In the genomic region with DNA sequence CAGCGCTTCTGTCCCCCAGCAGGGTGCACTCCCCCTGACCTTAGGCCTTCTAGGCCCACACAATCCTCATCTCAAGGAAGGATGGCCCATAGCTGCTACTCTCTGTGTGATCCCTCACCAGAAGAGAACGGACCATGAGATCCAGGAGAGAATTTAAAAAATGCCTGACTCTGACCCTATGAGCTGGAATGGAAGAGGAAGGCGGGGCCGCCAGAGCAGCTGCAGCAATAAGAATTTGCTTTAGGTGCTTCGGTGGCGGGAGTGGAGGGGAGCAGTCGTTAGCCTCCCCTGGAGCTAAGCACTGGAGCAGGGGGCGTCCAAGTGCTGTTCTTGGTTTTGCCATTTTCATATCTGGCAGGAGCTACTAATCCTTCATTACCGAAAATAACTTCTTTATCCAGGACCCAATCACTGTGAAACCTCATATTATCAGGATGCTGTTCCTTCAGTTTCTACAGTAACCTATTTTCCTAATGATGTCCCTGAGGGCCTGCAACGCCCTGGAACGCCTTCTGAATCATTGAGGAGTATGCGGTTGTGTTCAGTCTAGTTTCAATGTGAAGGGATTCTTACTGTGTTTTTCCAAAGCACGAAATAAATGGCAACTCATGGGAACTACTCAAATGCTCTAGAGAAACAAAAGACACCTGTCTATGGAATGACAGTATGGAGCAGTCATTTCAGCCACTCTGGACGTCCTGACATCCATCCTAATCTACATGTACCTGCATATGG, we compare ENCODE assay signal across 19 cellular contexts.
DNase-seq lines count a peak whose midpoint lies in the region; ATAC-seq and TF ChIP-seq lines count a peak whose summit lies in the region.
"Had no signal": no experiment of that assay in that cellular context is flagged by ENCODE, and none has a peak within 500 bp of the region (broad histone marks: within the 10 kb centered on the region; RNA-seq: fewer than 3 reads in every experiment).

No MANE protein-coding gene starts in this region.

- TF ChIP-seq CTCF in esophagus muscularis mucosa (IDR thresholded peaks at IDR 0.05) (no peak), RWPE1 (conservative IDR thresholded peaks at IDR 0.05; ENCODE audit: low read depth) (no peak)

- H2BK5ac ChIP-seq in trophoblast cell (ENCODE audit: low read depth, low read length, poor library complexity), result no peak overlapping the region

- no peak overlapping the region for H4K12ac ChIP-seq in trophoblast cell (ENCODE audit: low read depth, low read length)

- no peak overlapping the region for H2BK12ac ChIP-seq in trophoblast cell (ENCODE audit: low read length)

- POLR2A ChIA-PET in RWPE1 (lab: Yijun Ruan, JAX; ENCODE audit: low non-redundant PET), result no interaction called here

- no peak overlapping the region for H2BK120ac ChIP-seq in trophoblast cell (ENCODE audit: insufficient read depth, low read length, poor library complexity)

- TF ChIP-seq EP300 in esophagus muscularis mucosa (IDR thresholded peaks at IDR 0.05), result no peak

- no peak overlapping the region for H2AFZ ChIP-seq in trophoblast cell (ENCODE audit: insufficient read depth, low read length, poor library complexity)

- WGBS in esophagus muscularis mucosa, result 82% methylated on average over 14 of the region's 14 CpGs
- WGBS in trophoblast cell (ENCODE audit: extremely low coverage, insufficient coverage, insufficient read length), result no CpG with 5 or more reads among the region's 14 CpGs

- no peaks in the 10 kb centered on the region for H3K4me1 Mint-ChIP-seq in activated CD8-positive, alpha-beta memory T cell treated with anti-CD3 and anti-CD28 coated beads, Interleukin-2, amount 10 ng/mL, durations not matched to agents 7 days and 5 days
- H3K4me1 Mint-ChIP-seq: CD14-positive monocyte; CD4-positive, alpha-beta memory T cell had no signal

- ATAC-seq in activated CD8-positive, alpha-beta memory T cell treated with anti-CD3 and anti-CD28 coated beads, Interleukin-2, amount 10 ng/mL, durations not matched to agents 7 days and 5 days, result no peak
- ATAC-seq in HG02623 (IDR thresholded peaks at IDR 0.05; ENCODE audit: unreplicated experiment), result no peak
- ATAC-seq: HCT116, HepG2 had no signal

- no peaks in the 10 kb centered on the region for H3K36me3 Mint-ChIP-seq in activated CD8-positive, alpha-beta memory T cell treated with anti-CD3 and anti-CD28 coated beads, Interleukin-2, amount 10 ng/mL, durations not matched to agents 7 days and 5 days
- H3K36me3 Mint-ChIP-seq: CD14-positive monocyte; CD4-positive, alpha-beta memory T cell had no signal

- H3K9me3 ChIP-seq in esophagus muscularis mucosa (no peaks in the 10 kb centered on the region), trophoblast cell (ENCODE audit: insufficient read depth, low read depth, low read length) (no peaks in the 10 kb centered on the region)
- H3K9me3 ChIP-seq: BLaER1 had no signal

- peak; percentile 12 for DNase-seq in activated CD8-positive, alpha-beta memory T cell treated with anti-CD3 and anti-CD28 coated beads, Interleukin-2, amount 10 ng/mL, durations not matched to agents 7 days and 5 days
- DNase-seq in activated CD8-positive, alpha-beta memory T cell treated with anti-CD3 and anti-CD28 coated beads, Interleukin-2, amount 50 U/mL, for 4 hours, result no peak
- peak; percentile 68 for DNase-seq in esophagus muscularis mucosa (ENCODE audit: extremely low spot score)
- DNase-seq in trophoblast cell, result peak; percentile 18 to 63
- DNase-seq in activated effector memory CD4-positive, alpha-beta T cell treated with Interleukin-2 at 50 U/mL for 16 hours, result no peak
- no peak for DNase-seq in RWPE1 (ENCODE audit: low spot score)
- DNase-seq: CD4-positive, alpha-beta memory T cell; DMS153; DMS79; GF-D8; GOT3; H7; HFFc6 had no signal

- H3K4me3 ChIP-seq in esophagus muscularis mucosa (no peak overlapping the region), trophoblast cell (ENCODE audit: low read depth, low read length) (no peak overlapping the region)
- H3K4me3 ChIP-seq: BLaER1 had no signal

- H3K9me3 Mint-ChIP-seq in activated CD8-positive, alpha-beta memory T cell treated with anti-CD3 and anti-CD28 coated beads, Interleukin-2, amount 10 ng/mL, durations not matched to agents 7 days and 5 days (ENCODE audit: low read depth), result no peaks in the 10 kb centered on the region
- H3K9me3 Mint-ChIP-seq: CD4-positive, alpha-beta memory T cell; HFFc6 had no signal

- no peaks in the 10 kb centered on the region for H3K27me3 ChIP-seq in esophagus muscularis mucosa
- no peaks in the 10 kb centered on the region for H3K27me3 ChIP-seq in trophoblast cell (ENCODE audit: insufficient read depth, low read length)
- H3K27me3 ChIP-seq: BLaER1 had no signal

- H3K4me3 Mint-ChIP-seq in activated CD8-positive, alpha-beta memory T cell treated with anti-CD3 and anti-CD28 coated beads, Interleukin-2, amount 10 ng/mL, durations not matched to agents 7 days and 5 days, result no peak overlapping the region
- H3K4me3 Mint-ChIP-seq: CD14-positive monocyte; CD4-positive, alpha-beta memory T cell; HFFc6 had no signal

- H3K79me1 ChIP-seq in trophoblast cell (ENCODE audit: low read length), result no peaks in the 10 kb centered on the region

- H3K18ac ChIP-seq in trophoblast cell (ENCODE audit: low read length), result no peak overlapping the region

- H4K91ac ChIP-seq in trophoblast cell (ENCODE audit: low read depth, low read length), result no peak overlapping the region

- CTCF ChIA-PET in activated CD8-positive, alpha-beta memory T cell treated with anti-CD3 and anti-CD28 coated beads, Interleukin-2, amount 10 ng/mL, durations not matched to agents 7 days and 5 days (lab: Charles Lee), result no interaction called here
- CTCF ChIA-PET in RWPE1 (lab: Yijun Ruan, JAX), result no interaction called here

- no peak overlapping the region for H3K4me2 ChIP-seq in trophoblast cell (ENCODE audit: low read length)
- H3K4me2 ChIP-seq: BLaER1 had no signal

- H3K14ac ChIP-seq in trophoblast cell (ENCODE audit: low read length), result no peak overlapping the region

- H4K8ac ChIP-seq in trophoblast cell (ENCODE audit: low read depth, low read length), result no peak overlapping the region

- H3K36me3 ChIP-seq in esophagus muscularis mucosa (no peaks in the 10 kb centered on the region), trophoblast cell (ENCODE audit: control insufficient read depth in 1 of 2, insufficient read depth in 2 of 2, low read length in 2 of 2) (no peaks in the 10 kb centered on the region)
- H3K36me3 ChIP-seq: BLaER1 had no signal

- H3K27me3 Mint-ChIP-seq in activated CD8-positive, alpha-beta memory T cell treated with anti-CD3 and anti-CD28 coated beads, Interleukin-2, amount 10 ng/mL, durations not matched to agents 7 days and 5 days, result no peaks in the 10 kb centered on the region

- H3K23ac ChIP-seq in trophoblast cell (ENCODE audit: low read length), result no peak overlapping the region

- H2AK5ac ChIP-seq in trophoblast cell (ENCODE audit: low read length), result no peak overlapping the region

- H3K27ac Mint-ChIP-seq in activated CD8-positive, alpha-beta memory T cell treated with anti-CD3 and anti-CD28 coated beads, Interleukin-2, amount 10 ng/mL, durations not matched to agents 7 days and 5 days, result no peak overlapping the region
- H3K27ac Mint-ChIP-seq: CD14-positive monocyte; CD4-positive, alpha-beta memory T cell; HFFc6 had no signal

- no peak overlapping the region for H3K27ac ChIP-seq in esophagus muscularis mucosa (replicated peaks in 1 of 4)
- H3K27ac ChIP-seq in trophoblast cell (ENCODE audit: low read depth, low read length), result no peak overlapping the region
- no peak overlapping the region for H3K27ac ChIP-seq in RWPE1
- H3K27ac ChIP-seq: 22Rv1, BLaER1 had no signal

- intact Hi-C loops in esophagus muscularis mucosa (cut with DNase I), result no loop called here

- no peak overlapping the region for H3K4ac ChIP-seq in trophoblast cell (ENCODE audit: low read depth, low read length)

- no peak overlapping the region for H3K9ac ChIP-seq in trophoblast cell (ENCODE audit: low read length)
- H3K9ac ChIP-seq: BLaER1 had no signal

- H3K4me1 ChIP-seq in esophagus muscularis mucosa (no peaks in the 10 kb centered on the region), trophoblast cell (ENCODE audit: control insufficient read depth in 1 of 2, insufficient read depth in 2 of 2, low read length in 2 of 2) (no peaks in the 10 kb centered on the region)
- H3K4me1 ChIP-seq: BLaER1 had no signal

- no peak for TF ChIP-seq POLR2A in esophagus muscularis mucosa (IDR thresholded peaks at IDR 0.05; ENCODE audit: low read depth)

- no peaks in the 10 kb centered on the region for H3K79me2 ChIP-seq in trophoblast cell (ENCODE audit: control insufficient read depth, insufficient read depth, low read length, poor library complexity)

Comparison
In these comparisons a context has a peak if more than half of its experiments do, and no peak if none do; other contexts are left out.
1. DNase-seq: peak in activated CD8-positive, alpha-beta memory T cell treated with anti-CD3 and anti-CD28 coated beads, Interleukin-2, amount 10 ng/mL, durations not matched to agents 7 days and 5 days (single experiment), esophagus muscularis mucosa (single experiment) and trophoblast cell (2 of 2); none in activated CD8-positive, alpha-beta memory T cell treated with anti-CD3 and anti-CD28 coated beads, Interleukin-2, amount 50 U/mL, for 4 hours (single experiment), activated effector memory CD4-positive, alpha-beta T cell treated with Interleukin-2 at 50 U/mL for 16 hours (single experiment) and RWPE1 (single experiment).